In genomic region chr9:129595323-129595741, GRCh38 we compare ENCODE assay signal across 1 cellular context.
TF ChIP-seq lines count a peak whose summit lies in the region.

No MANE protein-coding gene starts in this region.

TF ChIP-seq in HepG2, 621 proteins besides CTCF, POLR2A, EP300 and RAD21:
- TF ChIP-seq ZBTB14 (CRISPR knock-in tag; IDR thresholded peaks at IDR 0.05): no peak
- no peak for TF ChIP-seq DRAP1 (CRISPR knock-in tag; IDR thresholded peaks at IDR 0.05)
- no peak for TF ChIP-seq ZNF12 (CRISPR knock-in tag; IDR thresholded peaks at IDR 0.05)
- TF ChIP-seq FUBP1 (CRISPR knock-in tag; IDR thresholded peaks at IDR 0.05; ENCODE audit: borderline replicate concordance): no peak
- no peak for TF ChIP-seq PPARG (CRISPR knock-in tag; conservative IDR thresholded peaks at IDR 0.05)
- TF ChIP-seq MIER3 (CRISPR knock-in tag; IDR thresholded peaks at IDR 0.05; ENCODE audit: borderline replicate concordance): no peak
- no peak for TF ChIP-seq ZNF331 (CRISPR knock-in tag; IDR thresholded peaks at IDR 0.05)
- TF ChIP-seq NFKBIZ (CRISPR knock-in tag; IDR thresholded peaks at IDR 0.05): no peak
- TF ChIP-seq AGO2 (optimal IDR thresholded peaks at IDR 0.05; ENCODE audit: low read depth, low read length): no peak
- no peak for TF ChIP-seq ZNF382 (CRISPR knock-in tag; IDR thresholded peaks at IDR 0.05; ENCODE audit: borderline replicate concordance)
- TF ChIP-seq ZNF644 (CRISPR knock-in tag; IDR thresholded peaks at IDR 0.05; ENCODE audit: low read depth): no peak
- TF ChIP-seq RNF219 (CRISPR knock-in tag; IDR thresholded peaks at IDR 0.05): no peak
- no peak for TF ChIP-seq ZNF230 (CRISPR knock-in tag; IDR thresholded peaks at IDR 0.05)
- TF ChIP-seq PRPF4 (IDR thresholded peaks at IDR 0.05; ENCODE audit: low read depth, low read length, poor library complexity, severe bottlenecking): no peak
- TF ChIP-seq FOXC1 (CRISPR knock-in tag; IDR thresholded peaks at IDR 0.05; ENCODE audit: borderline replicate concordance): no peak
- TF ChIP-seq BCL6 (CRISPR knock-in tag; IDR thresholded peaks at IDR 0.05): no peak
- TF ChIP-seq GRHL1 (CRISPR knock-in tag; conservative IDR thresholded peaks at IDR 0.05): no peak
